20 cellular contexts compared by ENCODE assay signal in the genomic region with DNA sequence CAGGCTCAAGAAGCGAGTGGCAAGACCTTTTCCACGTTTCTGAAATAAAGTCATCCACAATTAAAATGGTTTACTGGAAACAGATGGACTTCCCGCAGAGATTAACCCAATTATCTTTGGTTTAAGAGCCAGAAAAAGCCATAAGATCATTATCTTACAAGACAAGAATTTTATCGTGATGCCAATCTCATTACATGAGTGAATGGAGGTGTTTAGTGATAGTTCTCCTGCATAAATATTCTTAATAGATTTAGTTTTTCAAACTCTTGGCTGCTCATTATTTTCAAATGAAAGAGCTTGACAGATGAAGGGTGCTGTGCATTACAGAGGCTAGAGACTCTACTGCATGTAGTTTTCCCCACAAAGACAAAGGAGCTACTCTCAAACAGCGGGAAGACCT.
DNase-seq lines count a peak whose midpoint lies in the region; ATAC-seq, FAIRE-seq and TF ChIP-seq lines count a peak whose summit lies in the region.
"Had no signal": no experiment of that assay in that cellular context is flagged by ENCODE, and none has a peak within 500 bp of the region (broad histone marks: within the 10 kb centered on the region; RNA-seq: fewer than 3 reads in every experiment).

No MANE protein-coding gene starts in this region.

- H3K27ac ChIP-seq in right cardiac atrium (ENCODE audit: low read length): no peak overlapping the region
- H3K27ac ChIP-seq: HL-60, Peyer's patch had no signal

- WGBS in right cardiac atrium: 77% methylated on average over 5 of the region's 5 CpGs

- H3K27ac Mint-ChIP-seq in osteocyte (ENCODE audit: unreplicated experiment): no peak overlapping the region
- H3K27ac Mint-ChIP-seq: CD8-positive, alpha-beta T cell had no signal

- no peaks in the 10 kb centered on the region for H3K9me3 Mint-ChIP-seq in osteocyte (ENCODE audit: unreplicated experiment)

- H3K27me3 Mint-ChIP-seq in osteocyte (ENCODE audit: unreplicated experiment): no peaks in the 10 kb centered on the region

- FAIRE-seq in D721Med (lab: Jason Lieb, UNC): peak; percentile 98
- FAIRE-seq: GM12878, GM18507, GM19239 had no signal

- intact Hi-C loops in right cardiac atrium (cut with DNase I): no loop called here

- DNase-seq in D721Med (ENCODE audit: insufficient read length, low spot score) (peak; percentile 33), NCI-H446 (lab: John Stamatoyannopoulos, UW) (peak; percentile 7 to 49), SK-N-DZ (ENCODE audit: low spot score) (peak; percentile 88), retinal pigment epithelial cell (ENCODE audit: low read depth) (peak; percentile 87), osteocyte (ENCODE audit: extremely low spot score, unreplicated experiment) (no peak), right cardiac atrium (no peak)
- no peak for DNase-seq in central memory CD4-positive, alpha-beta T cell
- DNase-seq: BE2C; CD8-positive, alpha-beta T cell; DMS153; NCI-H1436; NCI-H2081 treated with DMSO at 0.1 percent for 48 hours; NCI-H226; NCI-H774; Peyer's patch; SHP77 had no signal

- ATAC-seq in right cardiac atrium: no peak
- ATAC-seq: CD8-positive, alpha-beta T cell; GM12878 had no signal

- H3K27me3 ChIP-seq in right cardiac atrium (ENCODE audit: control insufficient read depth, insufficient read depth): no peaks in the 10 kb centered on the region
- H3K27me3 ChIP-seq: BE2C, Peyer's patch had no signal

- H3K4me3 ChIP-seq in retinal pigment epithelial cell (ENCODE audit: low read length): no peak overlapping the region
- no peak overlapping the region for H3K4me3 ChIP-seq in right cardiac atrium (ENCODE audit: low read length)
- H3K4me3 ChIP-seq: GM12878, Peyer's patch had no signal

- no peaks in the 10 kb centered on the region for H3K4me1 Mint-ChIP-seq in osteocyte (ENCODE audit: unreplicated experiment)

- H3K4me1 ChIP-seq in right cardiac atrium (ENCODE audit: control insufficient read depth, insufficient read depth, low read length): no peaks in the 10 kb centered on the region
- H3K4me1 ChIP-seq: BE2C, Peyer's patch had no signal

- H3K36me3 Mint-ChIP-seq in osteocyte (ENCODE audit: unreplicated experiment): no peaks in the 10 kb centered on the region
- H3K36me3 Mint-ChIP-seq: CD8-positive, alpha-beta T cell had no signal

- H3K4me3 Mint-ChIP-seq in osteocyte (ENCODE audit: unreplicated experiment): no peak overlapping the region
- H3K4me3 Mint-ChIP-seq: CD8-positive, alpha-beta T cell had no signal

- no peaks in the 10 kb centered on the region for H3K9me3 ChIP-seq in right cardiac atrium (ENCODE audit: control insufficient read depth, low read length)
- H3K9me3 ChIP-seq: BE2C, Peyer's patch had no signal

- no peak for TF ChIP-seq CTCF in D721Med (IDR thresholded peaks at IDR 0.05; ENCODE audit: insufficient read depth, missing control alignments)
- TF ChIP-seq CTCF in retinal pigment epithelial cell (conservative IDR thresholded peaks at IDR 0.05; ENCODE audit: low read depth, low read length): no peak
- no peak for TF ChIP-seq CTCF in osteocyte (IDR thresholded peaks at IDR 0.05)

Comparison
In these comparisons a context has a peak if more than half of its experiments do, and no peak if none do; other contexts are left out.
1. DNase-seq: peak in D721Med (single experiment), NCI-H446 (2 of 2), SK-N-DZ (single experiment) and retinal pigment epithelial cell (single experiment); none in central memory CD4-positive, alpha-beta T cell (single experiment), osteocyte (single experiment) and right cardiac atrium (0 of 3).